13 cellular contexts compared by ENCODE assay signal in the genomic region with DNA sequence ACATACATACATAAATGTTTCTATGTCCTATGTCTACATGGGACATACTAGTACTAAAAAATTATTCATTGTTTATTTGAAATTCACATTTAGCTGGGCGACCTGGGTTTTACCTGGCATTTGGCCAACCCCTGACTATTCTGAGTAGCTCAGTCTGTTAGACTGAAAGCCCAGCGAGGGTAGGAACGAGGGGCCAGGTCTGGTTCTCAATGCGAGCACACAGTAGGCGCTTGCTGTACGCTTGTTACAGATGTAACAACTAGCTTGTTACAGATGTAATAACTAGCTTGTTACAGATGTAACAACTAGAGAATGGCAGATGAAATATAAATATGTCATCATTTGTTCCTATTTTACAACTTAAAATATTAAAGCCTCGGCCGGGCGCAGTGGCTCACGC. TPM values are rescaled to one million over a fixed set of nuclear protein-coding genes. Genes with fewer than 3 reads are reported as not detected.
DNase-seq lines count a peak whose midpoint lies in the region; ATAC-seq and TF ChIP-seq lines count a peak whose summit lies in the region.
"Had no signal": no experiment of that assay in that cellular context is flagged by ENCODE, and none has a peak within 500 bp of the region (broad histone marks: within the 10 kb centered on the region; RNA-seq: fewer than 3 reads in every experiment).

No MANE protein-coding gene starts in this region.

- no peak overlapping the region for H3K27ac Mint-ChIP-seq in activated T-cell treated with anti-CD3 and anti-CD28 coated beads, Interleukin-2, amount 50 U/mL, for 24 hours
- no peak overlapping the region for H3K27ac Mint-ChIP-seq in stimulated activated effector memory CD8-positive, alpha-beta T cell treated with anti-CD3 and anti-CD28 coated beads, Interleukin-12 subunit alpha, Interleukin-12 subunit beta, amount 100 ng/mL, for 72 hours
- H3K27ac Mint-ChIP-seq in Caco-2 (ENCODE audit: unreplicated experiment), result no peak overlapping the region

- H3K9me2 ChIP-seq in PC-9 (ENCODE audit: insufficient read depth), result no peaks in the 10 kb centered on the region

- H3K4me1 ChIP-seq in PC-9 (replicated peaks; ENCODE audit: insufficient read depth), result peaks cover 32% of the 10 kb centered on the region
- peaks cover 35 to 68% (median 38%) of the 10 kb centered on the region in 3 donors for H3K4me1 ChIP-seq in esophagus squamous epithelium
- peaks cover 0 to 46% (median 33%) of the 10 kb centered on the region in 4 donors for H3K4me1 ChIP-seq in tibial artery
- 0 out of 2 replicates have a peak, but pooled peaks cover 9% of the 10 kb centered on the region for H3K4me1 ChIP-seq in Caco-2
- H3K4me1 ChIP-seq: foreskin keratinocyte had no signal

- H3K4me3 ChIP-seq in PC-9, result 0 out of 2 replicates have a peak overlapping the region, but pooled peaks have one; percentile 79
- peak overlapping the region in 2 of 4 donors; percentile 57 to 92 for H3K4me3 ChIP-seq in esophagus squamous epithelium
- H3K4me3 ChIP-seq in tibial artery, result peak overlapping the region in 1 of 2 donors; percentile 65
- no peak overlapping the region; the same call in 1 of the 2 replicates for H3K4me3 ChIP-seq in Caco-2 (ENCODE audit: low read depth, low read length)

- H3K36me3 Mint-ChIP-seq in activated T-cell treated with anti-CD3 and anti-CD28 coated beads, Interleukin-2, amount 50 U/mL, for 24 hours (ENCODE audit: low read depth), result peaks cover 36% of the 10 kb centered on the region
- peaks cover 25% of the 10 kb centered on the region for H3K36me3 Mint-ChIP-seq in stimulated activated effector memory CD8-positive, alpha-beta T cell treated with anti-CD3 and anti-CD28 coated beads, Interleukin-12 subunit alpha, Interleukin-12 subunit beta, amount 100 ng/mL, for 72 hours
- peaks cover 47% of the 10 kb centered on the region for H3K36me3 Mint-ChIP-seq in Caco-2 (ENCODE audit: insufficient read depth, unreplicated experiment)

- CTCF ChIA-PET in PC-9 (lab: Charles Lee), result interaction anchor here (0.6 kb wide), 1 partner anchor 10 kb away, joined by 4 read pairs; no protein-coding TSS in a partner anchor
- CTCF ChIA-PET in Caco-2 (lab: Charles Lee), result interaction anchor here (1.0 to 1.1 kb wide), 2 partner anchors 27 kb away, joined by 3 read pairs; partner anchors contain the start of gene DDA1

- TF ChIP-seq POLR2A in esophagus squamous epithelium (IDR thresholded peaks at IDR 0.05), result no peak

- H2AFZ ChIP-seq in PC-9, result no peak overlapping the region

- no peak for ATAC-seq in stimulated activated effector memory CD8-positive, alpha-beta T cell treated with anti-CD3 and anti-CD28 coated beads, Interleukin-12 subunit alpha, Interleukin-12 subunit beta, amount 100 ng/mL, for 72 hours
- ATAC-seq: foreskin keratinocyte had no signal

- DNase-seq in activated T-cell treated with anti-CD3 and anti-CD28 coated beads, Interleukin-2, amount 50 U/mL, for 24 hours, result no peak
- DNase-seq in activated T-cell treated with anti-CD3 and anti-CD28 coated beads, Interleukin-2, amount 50 U/mL, for 48 hours, result no peak
- DNase-seq in PC-9 (no peak), esophagus squamous epithelium (lab: John Stamatoyannopoulos, UW) (no peak), tibial artery (no peak), HUDEP-2 (lab: John Stamatoyannopoulos, UW; ENCODE audit: unreplicated experiment in 76 of 76) (no peak), Caco-2 (no peak)
- no peak for DNase-seq in stimulated activated effector memory CD8-positive, alpha-beta T cell treated with anti-CD3 and anti-CD28 coated beads, Interleukin-12 subunit alpha, Interleukin-12 subunit beta, amount 100 ng/mL, for 72 hours (ENCODE audit: low spot score in 2 of 2)
- DNase-seq: AML-193, foreskin keratinocyte, NCI-H2081 treated with DMSO at 0.1 percent for 48 hours, SJCRH30, spleen had no signal

- POLR2A ChIA-PET in PC-9 (lab: Charles Lee; ENCODE audit: unreplicated experiment) (interaction anchor here (0.7 kb wide), 1 partner anchor 10 kb away, joined by 5 read pairs; no protein-coding TSS in a partner anchor), Caco-2 (lab: Charles Lee) (interaction anchor here (2.9 kb wide), 1 partner anchor 26 kb away, joined by 8 read pairs; the partner anchor contains the start of gene DDA1)

- intact Hi-C loops in PC-9 (cut with micrococcal nuclease; ENCODE audit: unreplicated experiment), result no loop called here
- intact Hi-C loops in esophagus squamous epithelium (cut with DNase I), result no loop called here
- intact Hi-C loops in tibial artery (cut with DNase I; ENCODE audit: low total_unique reads), result no loop called here
- intact Hi-C loops in Caco-2 (cut with micrococcal nuclease; ENCODE audit: unreplicated experiment), result loop anchor here (5.0 kb wide), 1 partner anchor 222 kb away; the partner anchor contains the start of gene COLGALT1

- TF ChIP-seq CTCF in PC-9 (conservative IDR thresholded peaks at IDR 0.05), result no peak
- no peak for TF ChIP-seq CTCF in esophagus squamous epithelium (IDR thresholded peaks at IDR 0.05)
- no peak for TF ChIP-seq CTCF in tibial artery (IDR thresholded peaks at IDR 0.05)
- TF ChIP-seq CTCF in Caco-2 (IDR thresholded peaks at IDR 0.05; ENCODE audit: insufficient read depth in 1 of 2, low read depth in 1 of 2, low read length in 1 of 2, severe bottlenecking in 1 of 2, unreplicated experiment in 1 of 2), result no peak

- H3K4me1 Mint-ChIP-seq in activated T-cell treated with anti-CD3 and anti-CD28 coated beads, Interleukin-2, amount 50 U/mL, for 24 hours (ENCODE audit: low read depth), result peaks cover 46% of the 10 kb centered on the region
- peaks cover 48% of the 10 kb centered on the region for H3K4me1 Mint-ChIP-seq in stimulated activated effector memory CD8-positive, alpha-beta T cell treated with anti-CD3 and anti-CD28 coated beads, Interleukin-12 subunit alpha, Interleukin-12 subunit beta, amount 100 ng/mL, for 72 hours
- no peaks in the 10 kb centered on the region for H3K4me1 Mint-ChIP-seq in Caco-2 (ENCODE audit: low read depth, unreplicated experiment)

- 32 to 62% methylated on average over 4 to 10 of the region's 10 CpGs for WGBS in esophagus squamous epithelium, 2 donors

- H3K9me3 ChIP-seq in PC-9 (ENCODE audit: insufficient read depth, low read depth) (no peaks in the 10 kb centered on the region), esophagus squamous epithelium (no peaks in the 10 kb centered on the region), tibial artery (no peaks in the 10 kb centered on the region), Caco-2 (no peaks in the 10 kb centered on the region)
- H3K9me3 ChIP-seq: SJCRH30, spleen had no signal

- H3K36me3 ChIP-seq in PC-9 (ENCODE audit: low read depth) (no peaks in the 10 kb centered on the region), esophagus squamous epithelium (peaks cover 0 to 17% (median 0%) of the 10 kb centered on the region in 3 donors), tibial artery (peaks cover 0 to 9% (median 2%) of the 10 kb centered on the region in 3 donors), Caco-2 (ENCODE audit: control insufficient read depth, insufficient read depth, low read length) (peaks cover 1% of the 10 kb centered on the region; the same call in 1 of the 2 replicates)
- H3K36me3 ChIP-seq: SJCRH30 had no signal

- no peaks in the 10 kb centered on the region for H3K27me3 ChIP-seq in PC-9 (ENCODE audit: insufficient read depth, low read depth)
- peaks cover 0 to 15% (median 0%) of the 10 kb centered on the region in 4 donors for H3K27me3 ChIP-seq in esophagus squamous epithelium
- H3K27me3 ChIP-seq in tibial artery, result no peaks in the 10 kb centered on the region
- no peaks in the 10 kb centered on the region for H3K27me3 ChIP-seq in Caco-2 (replicated peaks; ENCODE audit: control insufficient read depth, insufficient read depth, low read length)
- H3K27me3 ChIP-seq: foreskin keratinocyte, SJCRH30 had no signal

- H3K27ac ChIP-seq in PC-9 (no peak overlapping the region), esophagus squamous epithelium (peak overlapping the region; percentile 80 to 98 (median 93)), tibial artery (peak overlapping the region in 1 of 2 donors; percentile 88)
- H3K27ac ChIP-seq: foreskin keratinocyte, SJCRH30 had no signal

- peak overlapping the region; percentile 80 for H3K4me2 ChIP-seq in PC-9

- no peaks in the 10 kb centered on the region for H3K9me3 Mint-ChIP-seq in activated T-cell treated with anti-CD3 and anti-CD28 coated beads, Interleukin-2, amount 50 U/mL, for 24 hours
- no peaks in the 10 kb centered on the region for H3K9me3 Mint-ChIP-seq in stimulated activated effector memory CD8-positive, alpha-beta T cell treated with anti-CD3 and anti-CD28 coated beads, Interleukin-12 subunit alpha, Interleukin-12 subunit beta, amount 100 ng/mL, for 72 hours
- H3K9me3 Mint-ChIP-seq in Caco-2 (ENCODE audit: unreplicated experiment), result no peaks in the 10 kb centered on the region

- H3K27me3 Mint-ChIP-seq in activated T-cell treated with anti-CD3 and anti-CD28 coated beads, Interleukin-2, amount 50 U/mL, for 24 hours, result no peaks in the 10 kb centered on the region
- no peaks in the 10 kb centered on the region for H3K27me3 Mint-ChIP-seq in Caco-2 (ENCODE audit: insufficient read depth, unreplicated experiment)

- H4K20me1 ChIP-seq in PC-9 (ENCODE audit: insufficient read depth), result no peaks in the 10 kb centered on the region; the same call in 1 of the 2 replicates

- H3K4me3 Mint-ChIP-seq in activated T-cell treated with anti-CD3 and anti-CD28 coated beads, Interleukin-2, amount 50 U/mL, for 24 hours, result peak overlapping the region; percentile 95
- H3K4me3 Mint-ChIP-seq in stimulated activated effector memory CD8-positive, alpha-beta T cell treated with anti-CD3 and anti-CD28 coated beads, Interleukin-12 subunit alpha, Interleukin-12 subunit beta, amount 100 ng/mL, for 72 hours, result peak overlapping the region; percentile 98
- no peak overlapping the region for H3K4me3 Mint-ChIP-seq in Caco-2 (ENCODE audit: unreplicated experiment)

- peaks cover 49% of the 10 kb centered on the region; the same call in 1 of the 2 replicates for H3F3A ChIP-seq in PC-9 (ENCODE audit: insufficient read depth, low read depth)

- BruUV-seq in PC-9 (replicated peaks; lab: Mats Ljungman, UMichigan) (no TSS peak), Caco-2 (replicated peaks; lab: Mats Ljungman, UMichigan) (no TSS peak)

- H3K79me2 ChIP-seq in PC-9 (ENCODE audit: low read depth), result peaks cover 18% of the 10 kb centered on the region

RNA-seq across cellular contexts. Expression of gene ANO8, which starts 0.9 kb away (rescaled TPM):
- 11.4 and 15.1 TPM in 2 replicates for total RNA-seq in PC-9 (2021)
- total RNA-seq in esophagus squamous epithelium, result 10 to 100 TPM in 1 of 4 donors, 1 to 10 TPM in 3; 3.8 to 19.1 (median 6.5) TPM
- 11.5 TPM in 2 replicates for total RNA-seq in Caco-2 (2022)

RNA-seq across cellular contexts. Expression of gene GTPBP3, which starts 1.8 kb away (rescaled TPM):
- total RNA-seq in PC-9 (2021) (48.8 and 50.7 TPM in 2 replicates), esophagus squamous epithelium (10 to 100 TPM; 22.7 to 34.9 (median 31.4) TPM), Caco-2 (2022) (50.1 and 50.7 TPM in 2 replicates)

RNA-seq across cellular contexts. Expression of gene DDA1, which starts 26.2 kb away (rescaled TPM):
- total RNA-seq in PC-9 (2021) (47.6 and 72.5 TPM in 2 replicates), esophagus squamous epithelium (10 to 100 TPM; 16.4 to 29.0 (median 22.7) TPM), Caco-2 (2022) (43.8 and 55.6 TPM in 2 replicates)

RNA-seq across cellular contexts. Expression of gene MRPL34, which starts 29.9 kb away (rescaled TPM):
- total RNA-seq in PC-9 (2021) (64.8 and 70.8 TPM in 2 replicates), esophagus squamous epithelium (10 to 100 TPM; 91.1 to 97.2 (median 92.8) TPM), Caco-2 (2022) (78.9 and 88.5 TPM in 2 replicates)

RNA-seq across cellular contexts. Expression of gene ABHD8, which starts 32.4 kb away (rescaled TPM):
- total RNA-seq in PC-9 (2021) (32.2 and 37.5 TPM in 2 replicates), esophagus squamous epithelium (1 to 10 TPM; 2.0 to 8.4 (median 5.2) TPM), Caco-2 (2022) (9.4 and 11.3 TPM in 2 replicates)
